18 cellular contexts compared by ENCODE assay signal in the genomic region with DNA sequence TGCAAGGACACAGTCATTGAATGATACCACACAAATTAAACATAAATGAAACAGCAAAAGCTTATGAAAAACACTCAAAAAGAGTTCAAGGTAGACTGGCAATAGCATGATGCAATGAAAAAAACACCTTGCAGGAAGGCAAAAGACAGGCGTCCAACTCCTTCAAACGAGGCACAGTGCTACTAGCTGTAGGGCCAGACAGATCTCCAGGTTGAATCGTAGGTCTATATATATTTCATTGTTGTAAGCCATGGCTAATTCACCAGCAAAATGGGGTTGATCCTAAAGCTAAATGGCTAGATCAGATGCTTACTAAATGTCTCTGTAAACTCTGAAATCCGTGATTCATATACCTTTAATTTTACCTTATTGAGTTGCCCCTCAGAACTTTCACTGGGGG.
DNase-seq lines count a peak whose midpoint lies in the region; ATAC-seq, FAIRE-seq and TF ChIP-seq lines count a peak whose summit lies in the region.
"Had no signal": no experiment of that assay in that cellular context is flagged by ENCODE, and none has a peak within 500 bp of the region (broad histone marks: within the 10 kb centered on the region; RNA-seq: fewer than 3 reads in every experiment).

No MANE protein-coding gene starts in this region.

- no peak for FAIRE-seq in HTR-8/SVneo (lab: Jason Lieb, UNC)
- FAIRE-seq: RCC 7860 had no signal

- POLR2A ChIA-PET in HEK293T (lab: Yijun Ruan, JAX), result no interaction called here

- H3K4me1 ChIP-seq in colonic mucosa, result peaks cover 16% of the 10 kb centered on the region
- H3K4me1 ChIP-seq in thoracic aorta (ENCODE audit: control insufficient read depth in 1 of 2, low read depth in 2 of 2), result peaks cover 25 to 50% of the 10 kb centered on the region in 2 donors
- H3K4me1 ChIP-seq: BLaER1 had no signal

- DNase-seq in NCI-H1417 (lab: John Stamatoyannopoulos, UW) (peak in 2 of 3 experiments; percentile 71 to 90), NCI-H69 (lab: John Stamatoyannopoulos, UW) (peak; percentile 86), colonic mucosa (no peak), thoracic aorta (ENCODE audit: low spot score) (no peak), HTR-8/SVneo (ENCODE audit: insufficient read length, low spot score) (no peak), SHP77 treated with DMSO at 0.1 percent for 48 hours (lab: John Stamatoyannopoulos, UW) (no peak), HEK293T (ENCODE audit: extremely low spot score) (no peak)
- DNase-seq: CD8-positive, alpha-beta memory T cell; DND-41; GDM1; GOT3; KBM-7; NCI-H2107; NCI-H345; NCI-H82 had no signal

- CTCF ChIA-PET in HEK293T (lab: Yijun Ruan, JAX), result interaction anchor here (1.4 kb wide), 1 partner anchor 96 kb away, joined by 3 read pairs; no protein-coding TSS in a partner anchor

- TF ChIP-seq CTCF in colonic mucosa (IDR thresholded peaks at IDR 0.05) (no peak), thoracic aorta (IDR thresholded peaks at IDR 0.05) (no peak)

- ATAC-seq in thoracic aorta (ENCODE audit: insufficient number of reproducible peaks, low FRiP score, low read depth), result no peak

- H3K4me3 ChIP-seq in colonic mucosa (no peak overlapping the region), thoracic aorta (peak overlapping the region; percentile 24)
- H3K4me3 ChIP-seq: BLaER1 had no signal

- H3K9me3 ChIP-seq in colonic mucosa (no peaks in the 10 kb centered on the region), thoracic aorta (no peaks in the 10 kb centered on the region)
- H3K9me3 ChIP-seq: BLaER1 had no signal

- H3K36me3 ChIP-seq in colonic mucosa, result no peaks in the 10 kb centered on the region
- no peaks in the 10 kb centered on the region for H3K36me3 ChIP-seq in thoracic aorta
- H3K36me3 ChIP-seq: BLaER1 had no signal

- H3K27me3 ChIP-seq in colonic mucosa (no peaks in the 10 kb centered on the region), thoracic aorta (replicated peaks; ENCODE audit: insufficient read depth) (no peaks in the 10 kb centered on the region)
- H3K27me3 ChIP-seq: BLaER1 had no signal

- no peak overlapping the region for H3K9ac ChIP-seq in colonic mucosa (ENCODE audit: low read depth in 2 of 2, low read length in 2 of 2)
- H3K9ac ChIP-seq: BLaER1 had no signal

- peak overlapping the region; percentile 9 for H3K27ac ChIP-seq in colonic mucosa
- peak overlapping the region; percentile 37 to 59 for H3K27ac ChIP-seq in thoracic aorta
- H3K27ac ChIP-seq: BLaER1, HL-60 had no signal

- intact Hi-C loops in colonic mucosa (cut with DNase I), result no loop called here

TF ChIP-seq in HEK293T, 16 proteins besides CTCF, POLR2A, EP300 and RAD21:
- TF ChIP-seq ARNT (IDR thresholded peaks at IDR 0.05) (no peak), NFRKB (IDR thresholded peaks at IDR 0.05) (no peak), L3MBTL2 (conservative IDR thresholded peaks at IDR 0.05) (no peak), SUZ12 (IDR thresholded peaks at IDR 0.05) (no peak), ELF4 (IDR thresholded peaks at IDR 0.05) (no peak), LEF1 (IDR thresholded peaks at IDR 0.05; ENCODE audit: borderline replicate concordance) (no peak), ZNF384 (IDR thresholded peaks at IDR 0.05) (no peak), SP1 (IDR thresholded peaks at IDR 0.05) (no peak), FOXA1 (IDR thresholded peaks at IDR 0.05) (no peak), CTBP1 (IDR thresholded peaks at IDR 0.05; ENCODE audit: borderline replicate concordance) (no peak)
- TF ChIP-seq, protein P1, sequence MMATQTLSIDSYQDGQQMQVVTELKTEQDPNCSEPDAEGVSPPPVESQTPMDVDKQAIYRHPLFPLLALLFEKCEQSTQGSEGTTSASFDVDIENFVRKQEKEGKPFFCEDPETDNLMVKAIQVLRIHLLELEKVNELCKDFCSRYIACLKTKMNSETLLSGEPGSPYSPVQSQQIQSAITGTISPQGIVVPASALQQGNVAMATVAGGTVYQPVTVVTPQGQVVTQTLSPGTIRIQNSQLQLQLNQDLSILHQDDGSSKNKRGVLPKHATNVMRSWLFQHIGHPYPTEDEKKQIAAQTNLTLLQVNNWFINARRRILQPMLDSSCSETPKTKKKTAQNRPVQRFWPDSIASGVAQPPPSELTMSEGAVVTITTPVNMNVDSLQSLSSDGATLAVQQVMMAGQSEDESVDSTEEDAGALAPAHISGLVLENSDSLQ (IDR thresholded peaks at IDR 0.05), result no peak

Comparison
In these comparisons a context has a peak if more than half of its experiments do, and no peak if none do; other contexts are left out.
1. DNase-seq: peak in NCI-H1417 (2 of 3) and NCI-H69 (single experiment); none in colonic mucosa (single experiment), thoracic aorta (single experiment), HTR-8/SVneo (single experiment), SHP77 treated with DMSO at 0.1 percent for 48 hours (single experiment) and HEK293T (single experiment).